25 cellular contexts compared by ENCODE assay signal in the genomic region with DNA sequence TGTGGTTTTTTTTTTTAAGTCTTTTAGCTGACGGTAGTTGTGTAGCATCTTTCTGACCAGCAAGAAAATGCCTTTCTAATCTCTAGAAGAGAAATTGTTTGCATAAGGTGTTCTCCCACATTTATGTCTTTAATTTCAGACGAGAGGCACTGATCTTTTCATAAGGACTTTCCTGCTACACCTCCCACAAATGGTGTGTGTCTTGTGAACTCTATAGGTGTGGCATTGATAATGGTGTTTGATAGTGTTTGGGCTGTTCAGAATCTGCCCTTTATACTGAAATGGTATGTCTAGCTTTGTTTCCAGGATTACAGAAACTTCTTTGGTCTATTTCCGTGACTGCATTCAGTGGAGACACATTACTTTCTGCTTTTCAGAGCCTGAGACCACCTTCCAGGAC. TPM values are rescaled to one million over a fixed set of nuclear protein-coding genes. Genes with fewer than 3 reads are reported as not detected.
A peak's percentile ranks its signal among the peaks of the same experiment; 100 is the strongest.
DNase-seq lines count a peak whose midpoint lies in the region; ATAC-seq, FAIRE-seq and TF ChIP-seq lines count a peak whose summit lies in the region.
"Had no signal": no experiment of that assay in that cellular context is flagged by ENCODE, and none has a peak within 500 bp of the region (broad histone marks: within the 10 kb centered on the region; RNA-seq: fewer than 3 reads in every experiment).

No MANE protein-coding gene starts in this region.

- peaks cover 10% of the 10 kb centered on the region for H3K79me2 ChIP-seq in hepatocyte

- TF ChIP-seq CTCF in hepatocyte (IDR thresholded peaks at IDR 0.05; ENCODE audit: poor library complexity): no peak
- TF ChIP-seq CTCF in mucosa of descending colon (IDR thresholded peaks at IDR 0.05): no peak
- TF ChIP-seq CTCF in upper lobe of left lung (IDR thresholded peaks at IDR 0.05): no peak
- TF ChIP-seq CTCF in right atrium auricular region (IDR thresholded peaks at IDR 0.05): no peak

- WGBS in hepatocyte (ENCODE audit: low lambda C conversion rate, missing lambda C conversion rate): 84% methylated on average over 3 of the region's 3 CpGs
- WGBS in small intestine, 3 donors: 28 to 60% (median 45%) methylated on average over 3 of the region's 3 CpGs
- 74 to 80% methylated on average over 3 of the region's 3 CpGs for WGBS in upper lobe of left lung, 2 donors

- DNase-seq in CD4-positive, CD25-positive, alpha-beta regulatory T cell: no peak
- DNase-seq in hepatocyte (ENCODE audit: low spot score): no peak
- DNase-seq in mucosa of descending colon: peak in 1 of 3 donors; percentile 20
- peak; percentile 58 for DNase-seq in small intestine
- DNase-seq in upper lobe of left lung: no peak
- no peak for DNase-seq in stimulated activated naive CD8-positive, alpha-beta T cell treated with anti-CD3 and anti-CD28 coated beads, Interleukin-15, Interleukin-2, amounts not matched to agents 100 U/mL and 50 U/mL, for 24 hours
- DNase-seq in right atrium auricular region (ENCODE audit: low spot score): no peak
- DNase-seq in anterior cingulate cortex (lab: John Stamatoyannopoulos, UW): no peak
- DNase-seq: ACHN; BE2C; C1 segment of cervical spinal cord; Caco-2; Calu3; CD4-positive, alpha-beta T cell; CD8-positive, alpha-beta T cell; DMS79 treated with DMSO at 0.1 percent for 48 hours; GF-D8 had no signal

- H3K4me1 ChIP-seq in CD4-positive, CD25-positive, alpha-beta regulatory T cell (ENCODE audit: control insufficient read depth, insufficient read depth, low read length, poor library complexity, severe bottlenecking): peaks cover 23% of the 10 kb centered on the region
- peaks cover 4% of the 10 kb centered on the region for H3K4me1 ChIP-seq in hepatocyte (ENCODE audit: insufficient read depth)
- peaks cover 12% of the 10 kb centered on the region for H3K4me1 ChIP-seq in mucosa of descending colon (ENCODE audit: low read depth)
- no peaks in the 10 kb centered on the region for H3K4me1 ChIP-seq in small intestine (ENCODE audit: control insufficient read depth in 2 of 2, insufficient read depth in 1 of 2, low read depth in 1 of 2, low read length in 1 of 2)
- H3K4me1 ChIP-seq in upper lobe of left lung: peaks cover 0 to 5% (median 0%) of the 10 kb centered on the region in 4 donors
- no peaks in the 10 kb centered on the region for H3K4me1 ChIP-seq in right atrium auricular region
- H3K4me1 ChIP-seq: BE2C, BLaER1, Caco-2 had no signal

- H3K27ac ChIP-seq in CD4-positive, CD25-positive, alpha-beta regulatory T cell (ENCODE audit: insufficient read depth, low read length, poor library complexity, severe bottlenecking): no peak overlapping the region
- peak overlapping the region; percentile 15 for H3K27ac ChIP-seq in hepatocyte
- H3K27ac ChIP-seq in small intestine (ENCODE audit: low read depth in 1 of 2, low read length in 1 of 2): no peak overlapping the region
- no peak overlapping the region for H3K27ac ChIP-seq in upper lobe of left lung
- H3K27ac ChIP-seq in right atrium auricular region: no peak overlapping the region
- H3K27ac ChIP-seq: 22Rv1, BLaER1 had no signal

- H3K9me3 Mint-ChIP-seq in CD4-positive, CD25-positive, alpha-beta regulatory T cell: no peaks in the 10 kb centered on the region
- H3K9me3 Mint-ChIP-seq: CD14-positive monocyte; CD4-positive, alpha-beta T cell; CD8-positive, alpha-beta T cell had no signal

- peak overlapping the region in 2 of 3 donors; percentile 57 to 74 for H3K27ac Mint-ChIP-seq in CD4-positive, CD25-positive, alpha-beta regulatory T cell
- H3K27ac Mint-ChIP-seq: CD14-positive monocyte; CD4-positive, alpha-beta T cell; CD8-positive, alpha-beta T cell had no signal

- peak overlapping the region; percentile 20 for H3K4me3 ChIP-seq in CD4-positive, CD25-positive, alpha-beta regulatory T cell (ENCODE audit: low read depth, low read length)
- H3K4me3 ChIP-seq in hepatocyte (no peak overlapping the region), mucosa of descending colon (no peak overlapping the region), small intestine (ENCODE audit: low read depth in 1 of 2, low read length in 2 of 2) (no peak overlapping the region), upper lobe of left lung (no peak overlapping the region), right atrium auricular region (no peak overlapping the region)
- H3K4me3 ChIP-seq: BLaER1 had no signal

- H3K4me1 Mint-ChIP-seq in CD4-positive, CD25-positive, alpha-beta regulatory T cell: peaks cover 38 to 59% (median 47%) of the 10 kb centered on the region in 4 donors
- H3K4me1 Mint-ChIP-seq: CD14-positive monocyte had no signal

- H3K4me3 Mint-ChIP-seq in CD4-positive, CD25-positive, alpha-beta regulatory T cell: peak overlapping the region in 1 of 4 donors; percentile 15
- H3K4me3 Mint-ChIP-seq: CD14-positive monocyte; CD4-positive, alpha-beta T cell; CD8-positive, alpha-beta T cell had no signal

- no peak for TF ChIP-seq EP300 in upper lobe of left lung (IDR thresholded peaks at IDR 0.05)

- no peaks in the 10 kb centered on the region for H3K9me3 ChIP-seq in CD4-positive, CD25-positive, alpha-beta regulatory T cell (ENCODE audit: control insufficient read depth in 2 of 2, low read length in 2 of 2)
- H3K9me3 ChIP-seq in hepatocyte (ENCODE audit: low read depth) (no peaks in the 10 kb centered on the region), mucosa of descending colon (no peaks in the 10 kb centered on the region), small intestine (ENCODE audit: control insufficient read depth, low read depth) (no peaks in the 10 kb centered on the region), upper lobe of left lung (no peaks in the 10 kb centered on the region), right atrium auricular region (no peaks in the 10 kb centered on the region)
- H3K9me3 ChIP-seq: BE2C, BLaER1, Caco-2 had no signal

- H3K9me2 ChIP-seq in hepatocyte (replicated peaks; ENCODE audit: insufficient read depth): no peaks in the 10 kb centered on the region

- no peaks in the 10 kb centered on the region for H3K27me3 ChIP-seq in CD4-positive, CD25-positive, alpha-beta regulatory T cell (ENCODE audit: control insufficient read depth, insufficient read depth, low read length)
- no peaks in the 10 kb centered on the region for H3K27me3 ChIP-seq in hepatocyte
- no peaks in the 10 kb centered on the region for H3K27me3 ChIP-seq in small intestine (ENCODE audit: control insufficient read depth in 2 of 2, insufficient read depth in 2 of 2, low read length in 2 of 2)
- no peaks in the 10 kb centered on the region for H3K27me3 ChIP-seq in upper lobe of left lung
- no peaks in the 10 kb centered on the region for H3K27me3 ChIP-seq in right atrium auricular region
- H3K27me3 ChIP-seq: BE2C, BLaER1 had no signal

- no peak overlapping the region for H3K4me2 ChIP-seq in hepatocyte
- H3K4me2 ChIP-seq: BLaER1 had no signal

- no peaks in the 10 kb centered on the region for H3K27me3 Mint-ChIP-seq in CD4-positive, CD25-positive, alpha-beta regulatory T cell
- H3K27me3 Mint-ChIP-seq: CD4-positive, alpha-beta T cell had no signal

- no peak for TF ChIP-seq POLR2A in upper lobe of left lung (IDR thresholded peaks at IDR 0.05)

- H2AFZ ChIP-seq in hepatocyte: no peak overlapping the region

- H4K20me1 ChIP-seq in hepatocyte (ENCODE audit: insufficient read depth, poor library complexity, severe bottlenecking): no peaks in the 10 kb centered on the region
- H4K20me1 ChIP-seq: BLaER1 had no signal

- peaks cover 9% of the 10 kb centered on the region for H3K36me3 ChIP-seq in CD4-positive, CD25-positive, alpha-beta regulatory T cell (ENCODE audit: control insufficient read depth, insufficient read depth, low read length)
- H3K36me3 ChIP-seq in hepatocyte (replicated peaks; ENCODE audit: insufficient read depth, low read depth) (no peaks in the 10 kb centered on the region), mucosa of descending colon (ENCODE audit: low read depth) (no peaks in the 10 kb centered on the region), small intestine (ENCODE audit: control insufficient read depth in 2 of 2, insufficient read depth in 2 of 2, low read length in 2 of 2) (no peaks in the 10 kb centered on the region), upper lobe of left lung (no peaks in the 10 kb centered on the region), right atrium auricular region (no peaks in the 10 kb centered on the region)
- H3K36me3 ChIP-seq: BE2C, BLaER1 had no signal

- peaks cover 31% of the 10 kb centered on the region for H3K36me3 Mint-ChIP-seq in CD4-positive, CD25-positive, alpha-beta regulatory T cell
- H3K36me3 Mint-ChIP-seq: CD14-positive monocyte had no signal

- no peak for FAIRE-seq in small intestine (lab: Jason Lieb, UNC)
- FAIRE-seq: A204.1, D721Med, G401.6, GM12891, GM19239 had no signal

- no peak for ATAC-seq in CD4-positive, CD25-positive, alpha-beta regulatory T cell (ENCODE audit: low read depth in 2 of 2)
- ATAC-seq in mucosa of descending colon (peak; percentile 80), upper lobe of left lung (ENCODE audit: low FRiP score in 2 of 2) (no peak)
- ATAC-seq in stimulated activated naive CD8-positive, alpha-beta T cell treated with anti-CD3 and anti-CD28 coated beads, Interleukin-15, Interleukin-2, amounts not matched to agents 100 U/mL and 50 U/mL, for 24 hours: no peak
- ATAC-seq: CD8-positive, alpha-beta T cell had no signal

- intact Hi-C loops in mucosa of descending colon (cut with DNase I, micrococcal nuclease): no loop called here

RNA-seq across cellular contexts. Expression of a gene that starts 21.6 kb away (rescaled TPM):
- total RNA-seq in CD4-positive, CD25-positive, alpha-beta regulatory T cell: 78.9 TPM
- polyA plus RNA-seq in CD4-positive, CD25-positive, alpha-beta regulatory T cell: 10 to 100 TPM; 25.8 to 28.1 (median 26.5) TPM
- total RNA-seq in hepatocyte (8.5 and 9.3 TPM in 2 replicates), mucosa of descending colon (10 to 100 TPM; 19.7 to 29.5 (median 26.0) TPM), upper lobe of left lung (10 to 100 TPM in 5 of 6 donors, 1 to 10 TPM in 1; 7.1 to 43.0 (median 13.4) TPM), right atrium auricular region (1 to 10 TPM; 1.7 to 3.2 TPM)
- polyA plus RNA-seq in hepatocyte (6.7 and 8.9 TPM in 2 replicates), small intestine (10 to 100 TPM in 2 of 3 donors, 1 to 10 TPM in 1; 9.7 to 50.8 (median 30.3) TPM)
